ENCODE assay signal across 1 cellular context in genomic region chr19:37691881-37692504, GRCh38.
TF ChIP-seq lines count a peak whose summit lies in the region.

No MANE protein-coding gene starts in this region.

TF ChIP-seq in HepG2, 621 proteins besides CTCF, POLR2A, EP300 and RAD21 (continued from another document and continues in another):
- peak; percentile 49; the same call in 1 of the 2 replicates for TF ChIP-seq ZNF639 (CRISPR knock-in tag; conservative IDR thresholded peaks at IDR 0.05)
- TF ChIP-seq ZBTB40 (IDR thresholded peaks at IDR 0.05) = no peak
- peak; percentile 18; the same call in 1 of the 2 replicates for TF ChIP-seq ZBTB40 (CRISPR knock-in tag; IDR thresholded peaks at IDR 0.05)
- no peak; the same call in 1 of the 2 replicates for TF ChIP-seq KLF6 (CRISPR knock-in tag; IDR thresholded peaks at IDR 0.05)
- no peak; the same call in 1 of the 2 replicates for TF ChIP-seq NFAT5 (CRISPR knock-in tag; IDR thresholded peaks at IDR 0.05)
- TF ChIP-seq WIZ (CRISPR knock-in tag; IDR thresholded peaks at IDR 0.05) = no peak; the same call in 1 of the 2 replicates
- no peak for TF ChIP-seq GRHL1 (CRISPR knock-in tag; conservative IDR thresholded peaks at IDR 0.05)
- no peak for TF ChIP-seq ZNF34 (CRISPR knock-in tag; IDR thresholded peaks at IDR 0.05; ENCODE audit: borderline replicate concordance)
- no peak for TF ChIP-seq MYNN (CRISPR knock-in tag; IDR thresholded peaks at IDR 0.05; ENCODE audit: low read depth)
- no peak for TF ChIP-seq MIER3 (CRISPR knock-in tag; IDR thresholded peaks at IDR 0.05; ENCODE audit: borderline replicate concordance)
- TF ChIP-seq NFIB (CRISPR knock-in tag; IDR thresholded peaks at IDR 0.05; ENCODE audit: borderline replicate concordance) = no peak
- no peak for TF ChIP-seq FOXJ3 (CRISPR knock-in tag; IDR thresholded peaks at IDR 0.05; ENCODE audit: borderline replicate concordance)
- peak; percentile 63 for TF ChIP-seq NFYC (CRISPR knock-in tag; IDR thresholded peaks at IDR 0.05)
- no peak for TF ChIP-seq ZBTB44 (CRISPR knock-in tag; IDR thresholded peaks at IDR 0.05)
- TF ChIP-seq ZBTB7A (CRISPR knock-in tag; IDR thresholded peaks at IDR 0.05) = no peak
- no peak for TF ChIP-seq ZC3H4 (CRISPR knock-in tag; IDR thresholded peaks at IDR 0.05; ENCODE audit: borderline replicate concordance)
- TF ChIP-seq MAZ (IDR thresholded peaks at IDR 0.05; ENCODE audit: borderline replicate concordance, low read depth, low read length) = peak; percentile 55; the same call in 1 of the 2 replicates
- TF ChIP-seq MAZ (CRISPR knock-in tag; IDR thresholded peaks at IDR 0.05; ENCODE audit: low read depth) = peak; percentile 43; the same call in 1 of the 2 replicates
- no peak for TF ChIP-seq ZNF672 (CRISPR knock-in tag; IDR thresholded peaks at IDR 0.05)
- no peak for TF ChIP-seq NFE2L1 (CRISPR knock-in tag; IDR thresholded peaks at IDR 0.05; ENCODE audit: borderline replicate concordance)
- TF ChIP-seq DMTF1 (CRISPR knock-in tag; IDR thresholded peaks at IDR 0.05) = no peak
- no peak for TF ChIP-seq TEF (CRISPR knock-in tag; IDR thresholded peaks at IDR 0.05)
- no peak for TF ChIP-seq AGO2 (optimal IDR thresholded peaks at IDR 0.05; ENCODE audit: low read depth, low read length)
- no peak; the same call in 1 of the 2 replicates for TF ChIP-seq ZNF749 (CRISPR knock-in tag; IDR thresholded peaks at IDR 0.05; ENCODE audit: borderline replicate concordance)
- TF ChIP-seq IRF1 (CRISPR knock-in tag; IDR thresholded peaks at IDR 0.05; ENCODE audit: low read depth) = no peak
- TF ChIP-seq ZKSCAN8 (CRISPR knock-in tag; IDR thresholded peaks at IDR 0.05; ENCODE audit: borderline replicate concordance) = no peak; the same call in 1 of the 2 replicates
- no peak for TF ChIP-seq ARNTL (CRISPR knock-in tag; IDR thresholded peaks at IDR 0.05)
- TF ChIP-seq ZNF362 (CRISPR knock-in tag; IDR thresholded peaks at IDR 0.05; ENCODE audit: borderline replicate concordance) = peak; percentile 11; the same call in 1 of the 2 replicates
